ENCODE assay signal across 8 cellular contexts in genomic region chr19:19385900-19386339, GRCh38. TPM values are rescaled to one million over a fixed set of nuclear protein-coding genes. Genes with fewer than 3 reads are reported as not detected.
DNase-seq lines count a peak whose midpoint lies in the region; ATAC-seq and TF ChIP-seq lines count a peak whose summit lies in the region.

No MANE protein-coding gene starts in this region.

- H3K36me3 ChIP-seq in hepatocyte (replicated peaks; ENCODE audit: insufficient read depth, low read depth): no peaks in the 10 kb centered on the region
- no peaks in the 10 kb centered on the region for H3K36me3 ChIP-seq in smooth muscle cell (ENCODE audit: low read depth)

- TF ChIP-seq CTCF in AG09309 (IDR thresholded peaks at IDR 0.05; ENCODE audit: control insufficient read depth, insufficient read depth, low read depth, low read length, missing control alignments): no peak
- no peak for TF ChIP-seq CTCF in hepatocyte (IDR thresholded peaks at IDR 0.05; ENCODE audit: poor library complexity)
- no peak for TF ChIP-seq CTCF in smooth muscle cell (IDR thresholded peaks at IDR 0.05; ENCODE audit: borderline replicate concordance, insufficient read depth, poor library complexity, severe bottlenecking)

- H3K27ac ChIP-seq in hepatocyte (peak overlapping the region; percentile 88), smooth muscle cell (ENCODE audit: low read depth) (peak overlapping the region; percentile 68)

- H3K4me2 ChIP-seq in hepatocyte (peak overlapping the region; percentile 96), smooth muscle cell (peak overlapping the region; percentile 99)

- 0% methylated on average over 22 of the region's 59 CpGs for WGBS in hepatocyte (ENCODE audit: low lambda C conversion rate, missing lambda C conversion rate)
- 2% methylated on average over 29 of the region's 59 CpGs for WGBS in smooth muscle cell (ENCODE audit: low lambda C conversion rate)

- H3K9ac ChIP-seq in smooth muscle cell (ENCODE audit: low read depth): peak overlapping the region; percentile 96

- H2AFZ ChIP-seq in hepatocyte: peak overlapping the region; percentile 49
- no peak overlapping the region for H2AFZ ChIP-seq in smooth muscle cell (ENCODE audit: low read depth)

- DNase-seq in AG09309 (ENCODE audit: low read depth) (no peak), Kasumi-1 (lab: John Stamatoyannopoulos, UW) (peak; percentile 43 to 45), activated T-helper 1 cell treated with Interleukin-2 at 50 U/mL for 16 hours (ENCODE audit: low read depth) (peak; percentile 55), hepatocyte (ENCODE audit: low spot score) (no peak), smooth muscle cell (lab: John Stamatoyannopoulos, UW; ENCODE audit: unreplicated experiment) (no peak), DMS114 treated with DMSO at 0.1 percent for 48 hours (lab: John Stamatoyannopoulos, UW; ENCODE audit: unreplicated experiment) (no peak)

- peak; percentile 10 for ATAC-seq in GM19438 (IDR thresholded peaks at IDR 0.05; ENCODE audit: low read depth, unreplicated experiment)
- no peak for ATAC-seq in HG02642 (IDR thresholded peaks at IDR 0.05; ENCODE audit: poor library complexity, unreplicated experiment)

- H3F3A ChIP-seq in smooth muscle cell (ENCODE audit: low read depth): peaks cover 4% of the 10 kb centered on the region

- H3K79me2 ChIP-seq in hepatocyte (peaks cover 46% of the 10 kb centered on the region), smooth muscle cell (ENCODE audit: low read depth) (peaks cover 50% of the 10 kb centered on the region)

- H3K9me2 ChIP-seq in hepatocyte (replicated peaks; ENCODE audit: insufficient read depth): no peaks in the 10 kb centered on the region

- H3K4me1 ChIP-seq in hepatocyte (ENCODE audit: insufficient read depth): peaks cover 14% of the 10 kb centered on the region
- H3K4me1 ChIP-seq in smooth muscle cell (ENCODE audit: low read depth): peaks cover 8% of the 10 kb centered on the region

- H3K9me3 ChIP-seq in hepatocyte (ENCODE audit: low read depth) (no peaks in the 10 kb centered on the region), smooth muscle cell (replicated peaks; ENCODE audit: low read depth) (no peaks in the 10 kb centered on the region)

- H4K20me1 ChIP-seq in hepatocyte (ENCODE audit: insufficient read depth, poor library complexity, severe bottlenecking) (no peaks in the 10 kb centered on the region), smooth muscle cell (ENCODE audit: low read depth) (peaks cover 4% of the 10 kb centered on the region)

- H3K27me3 ChIP-seq in hepatocyte (no peaks in the 10 kb centered on the region), smooth muscle cell (ENCODE audit: low read depth) (no peaks in the 10 kb centered on the region)

- peak overlapping the region; percentile 79 for H3K4me3 ChIP-seq in AG09309 (ENCODE audit: control insufficient read depth, low read depth, low read length)
- peak overlapping the region; percentile 50 for H3K4me3 ChIP-seq in hepatocyte
- peak overlapping the region; percentile 85 for H3K4me3 ChIP-seq in smooth muscle cell

RNA-seq across cellular contexts. Expression of gene GATAD2A, which starts 19.6 kb away (rescaled TPM):
- total RNA-seq in hepatocyte: 28.0 and 35.7 TPM in 2 replicates
- polyA plus RNA-seq in hepatocyte: 31.4 and 35.3 TPM in 2 replicates
- 26.8 and 27.1 TPM in 2 replicates for total RNA-seq in smooth muscle cell
- 27.0 and 38.3 TPM in 2 replicates for polyA plus RNA-seq in smooth muscle cell

Comparison
In these comparisons a context has a peak if more than half of its experiments do, and no peak if none do; other contexts are left out.
1. DNase-seq: peak in Kasumi-1 (2 of 2) and activated T-helper 1 cell treated with Interleukin-2 at 50 U/mL for 16 hours (single experiment); none in AG09309 (single experiment), hepatocyte (single experiment), smooth muscle cell (single experiment) and DMS114 treated with DMSO at 0.1 percent for 48 hours (single experiment).
2. Peak in every context shown above with its lines, with median percentiles within 50 percentile points of each other: H3K4me3 ChIP-seq.